8 cellular contexts compared by ENCODE assay signal in genomic region chr20:53706511-53707031, GRCh38.
DNase-seq lines count a peak whose midpoint lies in the region; ATAC-seq and TF ChIP-seq lines count a peak whose summit lies in the region.

No MANE protein-coding gene starts in this region.

- peaks cover 35 to 41% (median 40%) of the 10 kb centered on the region in 3 donors for H3K4me1 Mint-ChIP-seq in CD8-positive, alpha-beta memory T cell

- intact Hi-C loops in tibial artery (cut with DNase I; ENCODE audit: low total_unique reads) = no loop called here

- peak overlapping the region; percentile 6 for H3K4me3 ChIP-seq in CD8-positive, alpha-beta memory T cell (ENCODE audit: low read length)
- H3K4me3 ChIP-seq in SK-N-MC (no peak overlapping the region), tibial artery (no peak overlapping the region)

- no peaks in the 10 kb centered on the region for H3K9me3 Mint-ChIP-seq in CD8-positive, alpha-beta memory T cell

- H3K27me3 ChIP-seq in CD8-positive, alpha-beta memory T cell (ENCODE audit: insufficient read depth, low read length, poor library complexity, severe bottlenecking) = no peaks in the 10 kb centered on the region
- H3K27me3 ChIP-seq in tibial artery = no peaks in the 10 kb centered on the region

- DNase-seq in CD8-positive, alpha-beta memory T cell = peak in 1 of 5 donors; percentile 60
- DNase-seq in SK-N-MC (ENCODE audit: low read depth, low spot score) = no peak
- DNase-seq in kidney glomerular epithelial cell (lab: John Stamatoyannopoulos, UW) = peak; percentile 16
- DNase-seq in RWPE1 (ENCODE audit: low spot score) = no peak
- no peak for DNase-seq in NCI-H2029 treated with DMSO at 0.1 percent for 48 hours (lab: John Stamatoyannopoulos, UW)
- DNase-seq in tibial artery = no peak
- DNase-seq in islet precursor cell = no peak

- H3K4me1 ChIP-seq in CD8-positive, alpha-beta memory T cell (ENCODE audit: insufficient read depth, low read length) = peaks cover 41% of the 10 kb centered on the region
- H3K4me1 ChIP-seq in tibial artery = peaks cover 0 to 25% (median 12%) of the 10 kb centered on the region in 4 donors

- H3K9ac ChIP-seq in SK-N-MC (ENCODE audit: insufficient read length) = no peak overlapping the region

- H3K27me3 Mint-ChIP-seq in CD8-positive, alpha-beta memory T cell = no peaks in the 10 kb centered on the region

- H3K27ac Mint-ChIP-seq in CD8-positive, alpha-beta memory T cell = peak overlapping the region; percentile 10 to 92 (median 84)

- H3K27ac ChIP-seq in CD8-positive, alpha-beta memory T cell (ENCODE audit: low read depth, low read length) = no peak overlapping the region
- H3K27ac ChIP-seq in SK-N-MC = peak overlapping the region; percentile 26; the same call in 1 of the 2 replicates
- H3K27ac ChIP-seq in RWPE1 = no peak overlapping the region
- H3K27ac ChIP-seq in tibial artery = peak overlapping the region in 1 of 2 donors; percentile 11

- no peaks in the 10 kb centered on the region for H3K36me3 ChIP-seq in CD8-positive, alpha-beta memory T cell (ENCODE audit: insufficient read depth, low read length)
- H3K36me3 ChIP-seq in SK-N-MC (ENCODE audit: insufficient read depth, low read length) (no peaks in the 10 kb centered on the region), tibial artery (no peaks in the 10 kb centered on the region)

- CTCF ChIA-PET in CD8-positive, alpha-beta memory T cell (lab: Charles Lee) = interaction anchor here (1.0 to 1.6 kb wide), 4 partner anchors 64 to 165 kb away, joined by 3 to 4 read pairs (median 3); no protein-coding TSS in a partner anchor
- CTCF ChIA-PET in RWPE1 (lab: Yijun Ruan, JAX) = no interaction called here

- H3K36me3 Mint-ChIP-seq in CD8-positive, alpha-beta memory T cell = no peaks in the 10 kb centered on the region

- POLR2A ChIA-PET in CD8-positive, alpha-beta memory T cell (lab: Charles Lee) = interaction anchor here (0.5 to 1.3 kb wide), 3 partner anchors 15 to 85 kb away, joined by 3 to 8 read pairs (median 4); no protein-coding TSS in a partner anchor
- POLR2A ChIA-PET in RWPE1 (lab: Yijun Ruan, JAX; ENCODE audit: low non-redundant PET) = no interaction called here

- H3K4me3 Mint-ChIP-seq in CD8-positive, alpha-beta memory T cell = peak overlapping the region in 6 of 7 donors; percentile 30 to 72 (median 48)

- peak; percentile 44 for ATAC-seq in GM21529 (IDR thresholded peaks at IDR 0.05; ENCODE audit: unreplicated experiment)

- no peak for TF ChIP-seq CTCF in RWPE1 (conservative IDR thresholded peaks at IDR 0.05; ENCODE audit: low read depth)
- no peak for TF ChIP-seq CTCF in tibial artery (IDR thresholded peaks at IDR 0.05)

- no peaks in the 10 kb centered on the region for H3K9me3 ChIP-seq in CD8-positive, alpha-beta memory T cell (ENCODE audit: low read length)
- H3K9me3 ChIP-seq in SK-N-MC (ENCODE audit: low read depth, low read length) (no peaks in the 10 kb centered on the region), tibial artery (no peaks in the 10 kb centered on the region)
